In the genomic region with DNA sequence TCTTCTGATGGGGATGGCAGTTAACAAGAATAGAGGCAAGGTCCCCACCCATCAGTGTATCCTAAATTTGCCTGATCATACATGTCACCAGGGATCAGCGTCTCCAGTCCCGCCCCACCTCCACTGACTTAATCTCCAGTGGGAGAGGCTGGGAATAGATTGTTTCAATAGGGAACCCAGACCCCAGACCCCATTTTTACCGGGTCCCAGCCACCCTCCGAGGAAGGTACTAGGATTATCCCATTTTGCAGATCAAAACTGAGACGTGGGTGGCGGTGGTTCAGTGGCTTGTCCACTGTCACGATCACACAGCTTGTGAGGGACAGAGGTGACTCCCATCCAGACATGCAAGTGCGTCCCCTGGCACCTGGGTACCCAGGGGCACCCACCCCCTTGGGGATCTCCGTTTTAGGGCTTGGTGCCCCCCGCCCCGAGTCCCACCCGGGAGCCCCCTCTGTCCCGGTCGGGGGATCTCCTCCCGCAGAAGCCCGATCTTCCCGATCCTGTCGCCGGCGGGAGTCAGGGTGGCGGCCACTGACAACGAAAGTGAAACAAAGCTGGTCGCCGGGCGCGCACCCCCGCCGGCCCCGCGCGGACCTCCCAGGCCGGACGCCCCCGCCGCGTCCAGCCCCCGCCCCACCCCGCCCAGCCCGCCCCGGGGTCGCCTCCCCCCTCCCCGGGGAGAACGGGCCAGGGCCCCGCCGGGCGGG, we compare ENCODE assay signal across 8 cellular contexts. TPM values are rescaled to one million over a fixed set of nuclear protein-coding genes. Genes with fewer than 3 reads are reported as not detected.
A peak's percentile ranks its signal among the peaks of the same experiment; 100 is the strongest.
DNase-seq lines count a peak whose midpoint lies in the region; ATAC-seq, FAIRE-seq and TF ChIP-seq lines count a peak whose summit lies in the region.

No MANE protein-coding gene starts in this region.

- peak overlapping the region; percentile 86 for H3K4me3 ChIP-seq in HUES48 (ENCODE audit: low read depth, low read length)
- peak overlapping the region; percentile 50 to 79 (median 61) for H3K4me3 ChIP-seq in endothelial cell of umbilical vein (replicated peaks in 1 of 3; ENCODE audit: insufficient read depth in 1 of 3, low read depth in 1 of 3, low read length in 3 of 3)
- peak overlapping the region; percentile 58 for H3K4me3 ChIP-seq in mucosa of descending colon
- H3K4me3 ChIP-seq in testis, result peak overlapping the region; percentile 80 to 82

- TF ChIP-seq POLR2A in endothelial cell of umbilical vein (IDR thresholded peaks at IDR 0.05; ENCODE audit: low read depth, low read length) (no peak), testis (IDR thresholded peaks at IDR 0.05) (no peak)

- intact Hi-C loops in activated CD4-positive, alpha-beta T cell treated with anti-CD3 and anti-CD28 coated beads for 36 hours (cut with DNase I, micrococcal nuclease), result loop anchor here (1.0 to 10.0 kb wide), 10 partner anchors 26 to 868 kb away; a partner anchor contains a TSS
- intact Hi-C loops in endothelial cell of umbilical vein (cut with micrococcal nuclease), result loop anchor here (1.0 kb wide), 2 partner anchors 44 kb away; a partner anchor contains a TSS
- intact Hi-C loops in mucosa of descending colon (cut with DNase I, micrococcal nuclease), result no loop called here
- intact Hi-C loops in testis (cut with DNase I; ENCODE audit: low total_unique reads), result no loop called here

- TF ChIP-seq CTCF in endothelial cell of umbilical vein (IDR thresholded peaks at IDR 0.05; ENCODE audit: extremely low read depth in 1 of 2, insufficient read depth in 1 of 2, low read depth in 1 of 2, low read length in 2 of 2) (no peak), mucosa of descending colon (IDR thresholded peaks at IDR 0.05) (no peak), testis (IDR thresholded peaks at IDR 0.05) (no peak)

- H3K79me2 ChIP-seq in endothelial cell of umbilical vein (ENCODE audit: control insufficient read depth, insufficient read depth, low read length), result peaks cover 28% of the 10 kb centered on the region

- 1 to 2% methylated on average over 8 to 10 of the region's 46 CpGs for WGBS in testis, 2 donors

- POLR2A ChIA-PET in activated CD4-positive, alpha-beta T cell treated with anti-CD3 and anti-CD28 coated beads for 36 hours (lab: Charles Lee), result interaction anchor here (1.6 to 2.1 kb wide), 2 partner anchors 16 to 25 kb away, joined by 8 read pairs; no protein-coding TSS in a partner anchor
- POLR2A ChIA-PET in endothelial cell of umbilical vein (lab: Charles Lee), result no interaction called here

- H3K27me3 ChIP-seq in HUES48 (ENCODE audit: control insufficient read depth, insufficient read depth, low read length) (no peaks in the 10 kb centered on the region), endothelial cell of umbilical vein (ENCODE audit: control insufficient read depth in 2 of 2, insufficient read depth in 2 of 2, low read length in 2 of 2) (no peaks in the 10 kb centered on the region), testis (no peaks in the 10 kb centered on the region)

- no peaks in the 10 kb centered on the region for H4K20me1 ChIP-seq in endothelial cell of umbilical vein (replicated peaks; ENCODE audit: control insufficient read depth, extremely low read depth, insufficient read depth, low read length)

- DNase-seq in activated CD4-positive, alpha-beta T cell treated with anti-CD3 and anti-CD28 coated beads for 36 hours, result peak; percentile 52
- DNase-seq in activated CD4-positive, alpha-beta T cell treated with anti-CD3 and anti-CD28 coated beads for 1 hour, result no peak
- peak; percentile 7 to 8 for DNase-seq in activated CD4-positive, alpha-beta T cell treated with anti-CD3 and anti-CD28 coated beads, Interleukin-2, amount 50 U/mL, for 4 hours
- DNase-seq in endothelial cell of umbilical vein (ENCODE audit: low read depth, low spot score), result peak; percentile 40
- DNase-seq in mucosa of descending colon, result peak; percentile 74 to 81 (median 81)
- peak; percentile 46 for DNase-seq in testis
- no peak for DNase-seq in DMS153 (lab: John Stamatoyannopoulos, UW)

- no peaks in the 10 kb centered on the region for H3K27me3 Mint-ChIP-seq in activated CD4-positive, alpha-beta T cell treated with anti-CD3 and anti-CD28 coated beads for 36 hours

- no peaks in the 10 kb centered on the region for H3K9me1 ChIP-seq in endothelial cell of umbilical vein (replicated peaks; ENCODE audit: control insufficient read depth, extremely low read depth, insufficient read depth, low read length)

- peak overlapping the region; percentile 86 for H3K4me3 Mint-ChIP-seq in activated CD4-positive, alpha-beta T cell treated with anti-CD3 and anti-CD28 coated beads for 36 hours

- H3K36me3 ChIP-seq in HUES48 (ENCODE audit: control insufficient read depth, insufficient read depth, low read length) (peaks cover 10% of the 10 kb centered on the region; the same call in 1 of the 2 replicates), endothelial cell of umbilical vein (ENCODE audit: control insufficient read depth in 2 of 2, extremely low read depth in 1 of 2, insufficient read depth in 2 of 2, low read length in 2 of 2) (no peaks in the 10 kb centered on the region), mucosa of descending colon (ENCODE audit: low read depth) (no peaks in the 10 kb centered on the region), testis (ENCODE audit: low read depth, missing control alignments) (no peaks in the 10 kb centered on the region)

- H3K4me1 ChIP-seq in HUES48 (ENCODE audit: control insufficient read depth, insufficient read depth, low read length) (peaks cover 28% of the 10 kb centered on the region), endothelial cell of umbilical vein (ENCODE audit: control insufficient read depth, extremely low read depth, insufficient read depth, low read length) (peaks cover 17% of the 10 kb centered on the region), mucosa of descending colon (ENCODE audit: low read depth) (peaks cover 32% of the 10 kb centered on the region), testis (peaks cover 22% of the 10 kb centered on the region)

- H3K9me3 ChIP-seq in HUES48 (ENCODE audit: control insufficient read depth, insufficient read depth, low read length), result no peaks in the 10 kb centered on the region
- H3K9me3 ChIP-seq in endothelial cell of umbilical vein (replicated peaks; ENCODE audit: control insufficient read depth, insufficient read depth, low read length), result no peaks in the 10 kb centered on the region
- H3K9me3 ChIP-seq in mucosa of descending colon, result no peaks in the 10 kb centered on the region
- H3K9me3 ChIP-seq in testis, result no peaks in the 10 kb centered on the region

- CTCF ChIA-PET in activated CD4-positive, alpha-beta T cell treated with anti-CD3 and anti-CD28 coated beads for 36 hours (lab: Charles Lee), result interaction anchor here (0.6 to 1.5 kb wide), 6 partner anchors 13 to 849 kb away, joined by 3 to 4 read pairs (median 3); a partner anchor contains a TSS
- CTCF ChIA-PET in endothelial cell of umbilical vein (lab: Charles Lee), result interaction anchor here (0.7 to 2.3 kb wide), 6 partner anchors 25 to 186 kb away, joined by 3 to 7 read pairs (median 4); no protein-coding TSS in a partner anchor

- ATAC-seq in activated CD4-positive, alpha-beta T cell treated with anti-CD3 and anti-CD28 coated beads for 36 hours, result peak; percentile 27
- ATAC-seq in mucosa of descending colon, result peak; percentile 43

- peak overlapping the region; percentile 97 for H3K27ac ChIP-seq in HUES48 (ENCODE audit: low read depth, low read length)
- peak overlapping the region; percentile 64 for H3K27ac ChIP-seq in endothelial cell of umbilical vein (ENCODE audit: insufficient read depth, low read depth, low read length)
- H3K27ac ChIP-seq in testis, result peak overlapping the region; percentile 94 to 97

- H3K9ac ChIP-seq in HUES48 (ENCODE audit: low read depth, low read length), result peak overlapping the region; percentile 64
- peak overlapping the region; percentile 87 for H3K9ac ChIP-seq in endothelial cell of umbilical vein (replicated peaks; ENCODE audit: extremely low read depth, insufficient read depth, low read length)

- H3K36me3 Mint-ChIP-seq in activated CD4-positive, alpha-beta T cell treated with anti-CD3 and anti-CD28 coated beads for 36 hours (ENCODE audit: low read depth), result peaks cover 16% of the 10 kb centered on the region

- BruUV-seq in endothelial cell of umbilical vein (replicated peaks; lab: Mats Ljungman, UMichigan), result no TSS peak

- H3K4me2 ChIP-seq in endothelial cell of umbilical vein (ENCODE audit: insufficient read depth, low read length), result peak overlapping the region; percentile 64

- H3K9me3 Mint-ChIP-seq in activated CD4-positive, alpha-beta T cell treated with anti-CD3 and anti-CD28 coated beads for 36 hours (ENCODE audit: low read depth), result no peaks in the 10 kb centered on the region

- dilution Hi-C loops in endothelial cell of umbilical vein (cut with MboI; ENCODE audit: extremely low pct_ligation_motif_present, low sequenced_read_pairs), result no loop called here

- no peak overlapping the region for H2AFZ ChIP-seq in endothelial cell of umbilical vein (ENCODE audit: low read depth, low read length)

- peak; percentile 37 for FAIRE-seq in endothelial cell of umbilical vein (lab: Jason Lieb, UNC)

- H3K27ac Mint-ChIP-seq in activated CD4-positive, alpha-beta T cell treated with anti-CD3 and anti-CD28 coated beads for 36 hours, result peak overlapping the region; percentile 96

- H3K4me1 Mint-ChIP-seq in activated CD4-positive, alpha-beta T cell treated with anti-CD3 and anti-CD28 coated beads for 36 hours, result peaks cover 48% of the 10 kb centered on the region

RNA-seq across cellular contexts. Expression of a gene that starts 0.5 kb away (rescaled TPM):
- total RNA-seq in activated CD4-positive, alpha-beta T cell treated with anti-CD3 and anti-CD28 coated beads for 36 hours, result 10 to 100 TPM; 57.7 to 58.2 TPM
- total RNA-seq in endothelial cell of umbilical vein, result 73.6 and 85.3 TPM in 2 replicates
- polyA plus RNA-seq in endothelial cell of umbilical vein, result 107 and 108 TPM in 2 replicates
- 99.3 and 105 TPM in 2 replicates for polyA plus RNA-seq in endothelial cell of umbilical vein (2011; cell fraction: cytosol; rRNA removed)
- 48.1 and 56.3 TPM in 2 replicates for polyA plus RNA-seq in endothelial cell of umbilical vein (2011; cell fraction: nucleus; rRNA removed)
- polyA plus RNA-seq in endothelial cell of umbilical vein (2012), result 60.1 and 66.7 TPM in 2 replicates
- 230 and 342 TPM in 2 replicates for polyA minus RNA-seq in endothelial cell of umbilical vein
- polyA minus RNA-seq in endothelial cell of umbilical vein (2011; cell fraction: cytosol; rRNA and poly(A)+ RNA removed), result 61.2 TPM
- 40.9 and 53.3 TPM in 2 replicates for polyA minus RNA-seq in endothelial cell of umbilical vein (2011; cell fraction: nucleus; rRNA and poly(A)+ RNA removed)
- total RNA-seq in mucosa of descending colon, result 100 to 1,000 TPM; 103 to 159 (median 119) TPM
- 10 to 100 TPM; 59.4 to 81.6 TPM for total RNA-seq in testis
- 54.5 TPM for polyA plus RNA-seq in testis (ENCODE audit: insufficient read depth, low read depth, low replicate concordance)

RNA-seq across cellular contexts. Expression of a gene that starts 43.4 kb away (rescaled TPM):
- 1 to 10 TPM; 6.5 to 8.2 TPM for total RNA-seq in activated CD4-positive, alpha-beta T cell treated with anti-CD3 and anti-CD28 coated beads for 36 hours
- total RNA-seq in endothelial cell of umbilical vein, result 38.4 and 38.6 TPM in 2 replicates
- polyA plus RNA-seq in endothelial cell of umbilical vein, result 16.1 and 16.3 TPM in 2 replicates
- 12.5 and 13.9 TPM in 2 replicates for polyA plus RNA-seq in endothelial cell of umbilical vein (2011; cell fraction: cytosol; rRNA removed)
- polyA plus RNA-seq in endothelial cell of umbilical vein (2011; cell fraction: nucleus; rRNA removed), result 33.1 and 33.8 TPM in 2 replicates
- 19.3 and 21.7 TPM in 2 replicates for polyA plus RNA-seq in endothelial cell of umbilical vein (2012)
- 57.9 and 81.7 TPM in 2 replicates for polyA minus RNA-seq in endothelial cell of umbilical vein
- 26.2 TPM for polyA minus RNA-seq in endothelial cell of umbilical vein (2011; cell fraction: cytosol; rRNA and poly(A)+ RNA removed)
- 29.0 and 42.3 TPM in 2 replicates for polyA minus RNA-seq in endothelial cell of umbilical vein (2011; cell fraction: nucleus; rRNA and poly(A)+ RNA removed)
- total RNA-seq in mucosa of descending colon, result 100 to 1,000 TPM in 1 of 3 donors, 10 to 100 TPM in 2; 56.2 to 131 (median 68.7) TPM
- total RNA-seq in testis, result 10 to 100 TPM; 43.2 to 51.0 TPM
- 14.8 TPM for polyA plus RNA-seq in testis (ENCODE audit: insufficient read depth, low read depth, low replicate concordance)

RNA-seq across cellular contexts. Expression of a gene that starts 44.0 kb away (rescaled TPM):
- total RNA-seq in activated CD4-positive, alpha-beta T cell treated with anti-CD3 and anti-CD28 coated beads for 36 hours, result 10 to 100 TPM; 63.0 to 78.9 TPM
- total RNA-seq in endothelial cell of umbilical vein (23.3 and 24.8 TPM in 2 replicates), mucosa of descending colon (10 to 100 TPM in 2 of 3 donors, 1 to 10 TPM in 1; 9.8 to 14.7 (median 14.0) TPM), testis (10 to 100 TPM; 20.9 to 23.0 TPM)
- polyA plus RNA-seq in endothelial cell of umbilical vein (15.1 and 18.1 TPM in 2 replicates), testis (ENCODE audit: insufficient read depth, low read depth, low replicate concordance) (20.0 TPM)
- polyA plus RNA-seq in endothelial cell of umbilical vein (2011; cell fraction: cytosol; rRNA removed), result 18.8 and 19.4 TPM in 2 replicates
- 35.7 and 40.1 TPM in 2 replicates for polyA plus RNA-seq in endothelial cell of umbilical vein (2011; cell fraction: nucleus; rRNA removed)
- polyA plus RNA-seq in endothelial cell of umbilical vein (2012), result 13.2 and 22.0 TPM in 2 replicates
- polyA minus RNA-seq in endothelial cell of umbilical vein, result 21.4 and 25.0 TPM in 2 replicates
- polyA minus RNA-seq in endothelial cell of umbilical vein (2011; cell fraction: cytosol; rRNA and poly(A)+ RNA removed), result 34.7 TPM
- polyA minus RNA-seq in endothelial cell of umbilical vein (2011; cell fraction: nucleus; rRNA and poly(A)+ RNA removed), result 11.9 and 16.5 TPM in 2 replicates

Comparison
In these comparisons a context has a peak if more than half of its experiments do, and no peak if none do; other contexts are left out.
1. DNase-seq: peak in activated CD4-positive, alpha-beta T cell treated with anti-CD3 and anti-CD28 coated beads for 36 hours (single experiment), activated CD4-positive, alpha-beta T cell treated with anti-CD3 and anti-CD28 coated beads, Interleukin-2, amount 50 U/mL, for 4 hours (2 of 2), endothelial cell of umbilical vein (single experiment), mucosa of descending colon (3 of 3) and testis (single experiment); none in activated CD4-positive, alpha-beta T cell treated with anti-CD3 and anti-CD28 coated beads for 1 hour (single experiment) and DMS153 (single experiment).
2. intact Hi-C loops: an anchor here in activated CD4-positive, alpha-beta T cell treated with anti-CD3 and anti-CD28 coated beads for 36 hours (1.0 to 10.0 kb wide) and endothelial cell of umbilical vein (1.0 kb wide); none called in mucosa of descending colon and testis.
3. Peak in every context shown above with its lines, with median percentiles within 50 percentile points of each other: H3K27ac ChIP-seq and H3K4me3 ChIP-seq.